In genomic region chr2:196252408-196253114, GRCh38 we compare ENCODE assay signal across 13 cellular contexts.
A peak's percentile ranks its signal among the peaks of the same experiment; 100 is the strongest.
DNase-seq lines count a peak whose midpoint lies in the region; ATAC-seq and TF ChIP-seq lines count a peak whose summit lies in the region.
"Had no signal": no experiment of that assay in that cellular context is flagged by ENCODE, and none has a peak within 500 bp of the region (broad histone marks: within the 10 kb centered on the region; RNA-seq: fewer than 3 reads in every experiment).

No MANE protein-coding gene starts in this region.

- peak; percentile 74 for ATAC-seq in activated CD4-positive, CD25-positive, alpha-beta regulatory T cell treated with anti-CD3 and anti-CD28 coated beads, Interleukin-2, amount 50 U/mL, for 24 hours
- peak; percentile 23 for ATAC-seq in GM19395 (IDR thresholded peaks at IDR 0.05; ENCODE audit: unreplicated experiment)
- ATAC-seq in naive thymus-derived CD8-positive, alpha-beta T cell = no peak

- in situ Hi-C loops in GM13976 (cut with MboI; ENCODE audit: low sequenced_read_pairs, unreplicated experiment) = no loop called here

- peaks cover 68% of the 10 kb centered on the region for H3K4me1 Mint-ChIP-seq in activated naive CD8-positive, alpha-beta T cell treated with anti-CD3 and anti-CD28 coated beads for 36 hours
- peaks cover 52 to 81% (median 75%) of the 10 kb centered on the region in 4 donors for H3K4me1 Mint-ChIP-seq in naive thymus-derived CD8-positive, alpha-beta T cell

- H3K9me3 Mint-ChIP-seq in activated naive CD8-positive, alpha-beta T cell treated with anti-CD3 and anti-CD28 coated beads for 36 hours = peaks cover 18% of the 10 kb centered on the region
- H3K9me3 Mint-ChIP-seq in naive thymus-derived CD8-positive, alpha-beta T cell = peaks cover 0 to 22% (median 0%) of the 10 kb centered on the region in 9 donors

- no peak overlapping the region for H3K4me3 Mint-ChIP-seq in activated naive CD8-positive, alpha-beta T cell treated with anti-CD3 and anti-CD28 coated beads for 36 hours
- peak overlapping the region in 1 of 10 donors; percentile 34 for H3K4me3 Mint-ChIP-seq in naive thymus-derived CD8-positive, alpha-beta T cell

- H3K27me3 Mint-ChIP-seq in activated naive CD8-positive, alpha-beta T cell treated with anti-CD3 and anti-CD28 coated beads for 36 hours = no peaks in the 10 kb centered on the region
- no peaks in the 10 kb centered on the region for H3K27me3 Mint-ChIP-seq in naive thymus-derived CD8-positive, alpha-beta T cell

- POLR2A ChIA-PET in naive thymus-derived CD8-positive, alpha-beta T cell (lab: Charles Lee) = interaction anchor here (0.7 to 1.5 kb wide), 3 partner anchors 8 to 89 kb away, joined by 3 read pairs; no protein-coding TSS in a partner anchor

- peak overlapping the region; percentile 75 for H3K27ac Mint-ChIP-seq in activated naive CD8-positive, alpha-beta T cell treated with anti-CD3 and anti-CD28 coated beads for 36 hours
- H3K27ac Mint-ChIP-seq in naive thymus-derived CD8-positive, alpha-beta T cell = peak overlapping the region in 7 of 10 donors; percentile 2 to 77 (median 25)

- no peak for DNase-seq in activated CD4-positive, CD25-positive, alpha-beta regulatory T cell (lab: John Stamatoyannopoulos, UW)
- no peak for DNase-seq in activated naive CD8-positive, alpha-beta T cell treated with anti-CD3 and anti-CD28 coated beads for 36 hours
- DNase-seq in naive thymus-derived CD8-positive, alpha-beta T cell = no peak
- no peak for DNase-seq in GM13976 (ENCODE audit: low spot score)
- no peak for DNase-seq in NCI-H1092 treated with DMSO at 0.1 percent for 48 hours (lab: John Stamatoyannopoulos, UW)
- no peak for DNase-seq in NCI-H2196 (lab: John Stamatoyannopoulos, UW; ENCODE audit: unreplicated experiment)
- DNase-seq: activated CD4-positive, CD25-positive, alpha-beta regulatory T cell treated with anti-CD3 and anti-CD28 coated beads, Interleukin-2, amount 50 U/mL, for 72 hours; Calu3; kidney glomerular epithelial cell; NK-92 treated with Interleukin-12 subunit alpha and Interleukin-12 subunit beta, amount 100 ng/mL, for 24 hours; transverse colon had no signal

- TF ChIP-seq CTCF in GM13976 (IDR thresholded peaks at IDR 0.05; ENCODE audit: borderline replicate concordance, control extremely low read depth, extremely low read depth, insufficient read depth, missing control alignments) = no peak

- peaks cover 26% of the 10 kb centered on the region for H3K36me3 Mint-ChIP-seq in activated naive CD8-positive, alpha-beta T cell treated with anti-CD3 and anti-CD28 coated beads for 36 hours
- H3K36me3 Mint-ChIP-seq in naive thymus-derived CD8-positive, alpha-beta T cell = peaks cover 0 to 3% (median 0%) of the 10 kb centered on the region in 3 donors

Comparison
In these comparisons a context has a peak if more than half of its experiments do, and no peak if none do; other contexts are left out.
1. ATAC-seq: peak in activated CD4-positive, CD25-positive, alpha-beta regulatory T cell treated with anti-CD3 and anti-CD28 coated beads, Interleukin-2, amount 50 U/mL, for 24 hours (2 of 2) and GM19395 (single experiment); none in naive thymus-derived CD8-positive, alpha-beta T cell (0 of 2).